Comparison of ENCODE assay signal across 8 cellular contexts in genomic region chrX:76148011-76148665, GRCh38. TPM values are rescaled to one million over a fixed set of nuclear protein-coding genes. Genes with fewer than 3 reads are reported as not detected.
DNase-seq lines count a peak whose midpoint lies in the region; ATAC-seq and TF ChIP-seq lines count a peak whose summit lies in the region.

No MANE protein-coding gene starts in this region.

- DNase-seq in GM06990 (ENCODE audit: extremely low read depth, insufficient read length) (peak; percentile 33), Peyer's patch (no peak), HPDE6-E6E7 (ENCODE audit: extremely low spot score) (no peak), NCI-H446 treated with DMSO at 0.1 percent for 48 hours (lab: John Stamatoyannopoulos, UW) (no peak)
- DNase-seq in effector memory CD4-positive, alpha-beta T cell = no peak

- H2AFZ ChIP-seq in neuron (ENCODE audit: low read depth, low read length) = peak overlapping the region; percentile 46

- TF ChIP-seq CTCF in GM06990 (IDR thresholded peaks at IDR 0.05; ENCODE audit: insufficient read depth, low read length, poor library complexity, severe bottlenecking) (no peak), Peyer's patch (IDR thresholded peaks at IDR 0.05) (no peak)

- H3K4me3 ChIP-seq in GM06990 (replicated peaks; ENCODE audit: low read depth, low read length) (peak overlapping the region; percentile 50), Peyer's patch (peak overlapping the region in 3 of 4 donors; percentile 7 to 43 (median 12)), neuron (ENCODE audit: low read length) (peak overlapping the region; percentile 46)
- H3K4me3 ChIP-seq in effector memory CD4-positive, alpha-beta T cell (ENCODE audit: insufficient read depth, low read depth, low read length, poor library complexity, severe bottlenecking) = no peak overlapping the region

- no peak for TF ChIP-seq POLR2A in Peyer's patch (IDR thresholded peaks at IDR 0.05)

- H3K4me1 ChIP-seq in Peyer's patch = peaks cover 4 to 18% (median 7%) of the 10 kb centered on the region in 4 donors
- peaks cover 7% of the 10 kb centered on the region for H3K4me1 ChIP-seq in effector memory CD4-positive, alpha-beta T cell (ENCODE audit: control insufficient read depth, insufficient read depth, low read length, poor library complexity, severe bottlenecking)
- peaks cover 21% of the 10 kb centered on the region for H3K4me1 ChIP-seq in neuron (ENCODE audit: insufficient read depth, low read length)

- H3K9me3 ChIP-seq in Peyer's patch (no peaks in the 10 kb centered on the region), neuron (ENCODE audit: low read length) (no peaks in the 10 kb centered on the region)
- H3K9me3 ChIP-seq in effector memory CD4-positive, alpha-beta T cell (ENCODE audit: control insufficient read depth, low read length) = no peaks in the 10 kb centered on the region

- H3K36me3 ChIP-seq in GM06990 (ENCODE audit: control insufficient read depth, insufficient read depth, low read length) (no peaks in the 10 kb centered on the region), Peyer's patch (no peaks in the 10 kb centered on the region), neuron (ENCODE audit: insufficient read depth, low read length) (no peaks in the 10 kb centered on the region)
- H3K36me3 ChIP-seq in effector memory CD4-positive, alpha-beta T cell (ENCODE audit: control insufficient read depth, insufficient read depth, low read length) = no peaks in the 10 kb centered on the region

- H3K27ac ChIP-seq in Peyer's patch = peak overlapping the region; percentile 72 to 81 (median 80)
- H3K27ac ChIP-seq in effector memory CD4-positive, alpha-beta T cell (ENCODE audit: insufficient read depth, low read length, poor library complexity, severe bottlenecking) = peak overlapping the region; percentile 55

- H3K27me3 ChIP-seq in GM06990 (replicated peaks; ENCODE audit: control insufficient read depth, insufficient read depth, low read length) (no peaks in the 10 kb centered on the region), Peyer's patch (no peaks in the 10 kb centered on the region), neuron (ENCODE audit: insufficient read depth, low read length) (no peaks in the 10 kb centered on the region)
- H3K27me3 ChIP-seq in effector memory CD4-positive, alpha-beta T cell (replicated peaks; ENCODE audit: control insufficient read depth, insufficient read depth, low read length, poor library complexity, severe bottlenecking) = no peaks in the 10 kb centered on the region

- ATAC-seq in HG03378 (IDR thresholded peaks at IDR 0.05; ENCODE audit: unreplicated experiment) (no peak), HG03045 (IDR thresholded peaks at IDR 0.05; ENCODE audit: unreplicated experiment) (no peak)

RNA-seq across cellular contexts. Expression of gene PBDC1, which starts 24.7 kb away (rescaled TPM):
- total RNA-seq in Peyer's patch = 10 to 100 TPM; 20.5 to 34.7 (median 28.7) TPM
